In genomic region chr10:14879055-14879800, GRCh38 we compare ENCODE assay signal across 8 cellular contexts. TPM values are rescaled to one million over a fixed set of nuclear protein-coding genes. Genes with fewer than 3 reads are reported as not detected.
A peak's percentile ranks its signal among the peaks of the same experiment; 100 is the strongest.
DNase-seq lines count a peak whose midpoint lies in the region; ATAC-seq and TF ChIP-seq lines count a peak whose summit lies in the region.

No MANE protein-coding gene starts in this region.

- H2AFZ ChIP-seq in GM23338 (no peak overlapping the region), Karpas-422 (ENCODE audit: low read length) (no peak overlapping the region)

- WGBS in tibial nerve, 2 donors = 0 to 1% methylated on average over 37 to 39 of the region's 69 CpGs

- H4K20me1 ChIP-seq in GM23338 (replicated peaks; ENCODE audit: insufficient read depth) = peaks cover 25% of the 10 kb centered on the region
- H4K20me1 ChIP-seq in Karpas-422 (ENCODE audit: insufficient read depth, low read depth, low read length) = no peaks in the 10 kb centered on the region

- no peak for TF ChIP-seq POLR2A in tibial nerve (IDR thresholded peaks at IDR 0.05)

- CTCF ChIA-PET in activated CD8-positive, alpha-beta T cell treated with anti-CD3 and anti-CD28 coated beads, Interleukin-2, amount 10 ng/mL, durations not matched to agents 7 days and 5 days (lab: Charles Lee) = interaction anchor here (0.9 to 2.7 kb wide), 5 partner anchors 28 to 381 kb away, joined by 3 to 10 read pairs (median 4); partner anchors contain the start of genes CDNF, DCLRE1C, HSPA14 and MSANTD7

- POLR2A ChIA-PET in activated CD8-positive, alpha-beta T cell treated with anti-CD3 and anti-CD28 coated beads, Interleukin-2, amount 10 ng/mL, durations not matched to agents 7 days and 5 days (lab: Charles Lee) = interaction anchor here (0.8 to 3.2 kb wide), 7 partner anchors 9 to 291 kb away, joined by 3 to 24 read pairs (median 5); partner anchors contain the start of genes CDNF, DCLRE1C, HSPA14 and MEIG1

- H3K4me1 ChIP-seq in ES-I3 (ENCODE audit: insufficient read depth, low read length) (peaks cover 18% of the 10 kb centered on the region), GM23338 (ENCODE audit: insufficient read depth) (peaks cover 27% of the 10 kb centered on the region), Karpas-422 (ENCODE audit: low read length) (peaks cover 36% of the 10 kb centered on the region), tibial nerve (peaks cover 0 to 28% (median 5%) of the 10 kb centered on the region in 4 donors)

- peak; percentile 16 for ATAC-seq in GM23338
- ATAC-seq in activated CD8-positive, alpha-beta T cell treated with anti-CD3 and anti-CD28 coated beads, Interleukin-2, amount 10 ng/mL, durations not matched to agents 7 days and 5 days = peak; percentile 35
- peak; percentile 6 to 9 (median 8) for ATAC-seq in natural killer cell

- H3K9ac ChIP-seq in ES-I3 (ENCODE audit: low read depth, low read length) (peak overlapping the region; percentile 100), Karpas-422 (ENCODE audit: low read length) (peak overlapping the region; percentile 86)

- H3K4me1 Mint-ChIP-seq in GM23338 (peaks cover 36% of the 10 kb centered on the region), natural killer cell (peaks cover 26 to 28% of the 10 kb centered on the region in 2 donors)
- H3K4me1 Mint-ChIP-seq in activated CD8-positive, alpha-beta T cell treated with anti-CD3 and anti-CD28 coated beads, Interleukin-2, amount 10 ng/mL, durations not matched to agents 7 days and 5 days (ENCODE audit: low read depth) = peaks cover 48% of the 10 kb centered on the region

- peak overlapping the region; percentile 43; the same call in 1 of the 2 replicates for H3K27ac ChIP-seq in GM23338 (ENCODE audit: low read depth)
- H3K27ac ChIP-seq in Karpas-422 (ENCODE audit: low read length) = peak overlapping the region; percentile 36; the same call in 1 of the 2 replicates
- H3K27ac ChIP-seq in epithelial cell of prostate = peak overlapping the region; percentile 90
- peak overlapping the region; percentile 38 to 98 (median 94) for H3K27ac ChIP-seq in tibial nerve

- H3K27me3 Mint-ChIP-seq in GM23338 (ENCODE audit: insufficient read depth, low read depth, poor library complexity) (peaks cover 5% of the 10 kb centered on the region), natural killer cell (ENCODE audit: low read depth in 2 of 2) (no peaks in the 10 kb centered on the region)
- no peaks in the 10 kb centered on the region for H3K27me3 Mint-ChIP-seq in activated CD8-positive, alpha-beta T cell treated with anti-CD3 and anti-CD28 coated beads, Interleukin-2, amount 10 ng/mL, durations not matched to agents 7 days and 5 days (ENCODE audit: low read depth)

- H3K79me2 ChIP-seq in GM23338 (replicated peaks; ENCODE audit: insufficient read depth) = peaks cover 64% of the 10 kb centered on the region
- H3K79me2 ChIP-seq in Karpas-422 (ENCODE audit: low read length) = peaks cover 93% of the 10 kb centered on the region

- H3K27me3 ChIP-seq in GM23338 (ENCODE audit: insufficient read depth) (no peaks in the 10 kb centered on the region), Karpas-422 (ENCODE audit: low read length) (no peaks in the 10 kb centered on the region), tibial nerve (no peaks in the 10 kb centered on the region)

- no peaks in the 10 kb centered on the region for H3K9me2 ChIP-seq in GM23338 (ENCODE audit: insufficient read depth)
- H3K9me2 ChIP-seq in Karpas-422 (replicated peaks; ENCODE audit: insufficient read depth, low read length) = no peaks in the 10 kb centered on the region

- intact Hi-C loops in natural killer cell (cut with micrococcal nuclease) = loop anchor here (2.0 to 5.0 kb wide), 3 partner anchors 73 to 327 kb away; partner anchors contain the start of genes DCLRE1C and RPP38

- H3K36me3 ChIP-seq in ES-I3 (ENCODE audit: insufficient read depth, low read length) (0 out of 2 replicates have a peak, but pooled peaks cover 2% of the 10 kb centered on the region), GM23338 (ENCODE audit: insufficient read depth) (no peaks in the 10 kb centered on the region; the same call in 1 of the 2 replicates), Karpas-422 (ENCODE audit: insufficient read depth, low read length) (peaks cover 11% of the 10 kb centered on the region; the same call in 1 of the 2 replicates), tibial nerve (no peaks in the 10 kb centered on the region)

- TF ChIP-seq CTCF in GM23338 (conservative IDR thresholded peaks at IDR 0.05; ENCODE audit: low read depth in 2 of 2) (no peak), natural killer cell (IDR thresholded peaks at IDR 0.05) (no peak), tibial nerve (IDR thresholded peaks at IDR 0.05) (no peak), GM20000 (IDR thresholded peaks at IDR 0.05; ENCODE audit: extremely low read depth, missing control alignments) (no peak)

- H3K36me3 Mint-ChIP-seq in GM23338 (ENCODE audit: low read depth) = peaks cover 8% of the 10 kb centered on the region
- H3K36me3 Mint-ChIP-seq in activated CD8-positive, alpha-beta T cell treated with anti-CD3 and anti-CD28 coated beads, Interleukin-2, amount 10 ng/mL, durations not matched to agents 7 days and 5 days (ENCODE audit: low read depth) = peaks cover 40% of the 10 kb centered on the region
- no peaks in the 10 kb centered on the region for H3K36me3 Mint-ChIP-seq in natural killer cell

- peak overlapping the region; percentile 97 for H3K27ac Mint-ChIP-seq in GM23338
- peak overlapping the region; percentile 92 for H3K27ac Mint-ChIP-seq in activated CD8-positive, alpha-beta T cell treated with anti-CD3 and anti-CD28 coated beads, Interleukin-2, amount 10 ng/mL, durations not matched to agents 7 days and 5 days
- peak overlapping the region; percentile 61 to 88 for H3K27ac Mint-ChIP-seq in natural killer cell

- H3K4me2 ChIP-seq in GM23338 (peak overlapping the region; percentile 70), Karpas-422 (ENCODE audit: low read depth, low read length, poor library complexity, severe bottlenecking) (peak overlapping the region; percentile 73)

- H3K4me3 ChIP-seq in GM23338 (peak overlapping the region; percentile 73), Karpas-422 (ENCODE audit: low read length) (peak overlapping the region; percentile 83), tibial nerve (peak overlapping the region; percentile 62 to 98 (median 83))

- H3K4me3 Mint-ChIP-seq in GM23338 (peak overlapping the region; percentile 99), natural killer cell (peak overlapping the region; percentile 92)
- H3K4me3 Mint-ChIP-seq in activated CD8-positive, alpha-beta T cell treated with anti-CD3 and anti-CD28 coated beads, Interleukin-2, amount 10 ng/mL, durations not matched to agents 7 days and 5 days = peak overlapping the region; percentile 91

- H3K9me3 ChIP-seq in ES-I3 (ENCODE audit: control insufficient read depth, insufficient read depth, low read length) (no peaks in the 10 kb centered on the region), Karpas-422 (ENCODE audit: low read length) (no peaks in the 10 kb centered on the region), tibial nerve (no peaks in the 10 kb centered on the region)

- peak; percentile 52 for DNase-seq in GM23338 (ENCODE audit: low spot score)
- peak; percentile 69 for DNase-seq in Karpas-422
- peak; percentile 55 for DNase-seq in activated CD8-positive, alpha-beta T cell treated with anti-CD3 and anti-CD28 coated beads, Interleukin-2, amount 10 ng/mL, durations not matched to agents 7 days and 5 days
- DNase-seq in epithelial cell of prostate (ENCODE audit: low read depth, low spot score) = no peak
- peak; percentile 19 for DNase-seq in natural killer cell
- peak in 1 of 2 donors; percentile 12 for DNase-seq in tibial nerve (ENCODE audit: low spot score in 2 of 2)
- DNase-seq in GM20000 (ENCODE audit: low spot score) = no peak

- TF ChIP-seq EP300 in tibial nerve (IDR thresholded peaks at IDR 0.05) = no peak

- H3K9me3 Mint-ChIP-seq in GM23338 = no peaks in the 10 kb centered on the region
- H3K9me3 Mint-ChIP-seq in activated CD8-positive, alpha-beta T cell treated with anti-CD3 and anti-CD28 coated beads, Interleukin-2, amount 10 ng/mL, durations not matched to agents 7 days and 5 days (ENCODE audit: insufficient read depth) = no peaks in the 10 kb centered on the region
- no peaks in the 10 kb centered on the region for H3K9me3 Mint-ChIP-seq in natural killer cell

- H3F3A ChIP-seq in GM23338 (replicated peaks; ENCODE audit: low read depth) = no peaks in the 10 kb centered on the region

RNA-seq across cellular contexts. Expression of gene SUV39H2, which starts 0.6 kb away (rescaled TPM):
- 49.2 and 59.1 TPM in 2 replicates for total RNA-seq in GM23338 (2014; rRNA removed; shearing (Covaris generic))
- 30.4 and 33.3 TPM in 2 replicates for polyA plus RNA-seq in GM23338 (2016; fragmentation: Nextera tagmentation; extraction: Ambion mirVana)
- 15.7 and 23.8 TPM in 2 replicates for total RNA-seq in Karpas-422 (2014; rRNA removed; shearing (Covaris generic); ENCODE audit: low replicate concordance)
- 10 to 100 TPM; 34.3 to 34.6 TPM for total RNA-seq in activated CD8-positive, alpha-beta T cell treated with anti-CD3 and anti-CD28 coated beads, Interleukin-2, amount 10 ng/mL, durations not matched to agents 7 days and 5 days
- total RNA-seq in natural killer cell = 1 to 10 TPM; 3.8 to 5.4 (median 5.2) TPM
- 1 to 10 TPM; 2.2 to 4.4 (median 3.0) TPM for total RNA-seq in tibial nerve

RNA-seq across cellular contexts. Expression of gene HSPA14, which starts 41.1 kb away (rescaled TPM):
- total RNA-seq in GM23338 (2014; rRNA removed; shearing (Covaris generic)) = 32.4 and 35.8 TPM in 2 replicates
- 46.5 and 48.1 TPM in 2 replicates for polyA plus RNA-seq in GM23338 (2016; fragmentation: Nextera tagmentation; extraction: Ambion mirVana)
- total RNA-seq in Karpas-422 (2014; rRNA removed; shearing (Covaris generic); ENCODE audit: low replicate concordance) = 34.2 and 34.8 TPM in 2 replicates
- total RNA-seq in activated CD8-positive, alpha-beta T cell treated with anti-CD3 and anti-CD28 coated beads, Interleukin-2, amount 10 ng/mL, durations not matched to agents 7 days and 5 days = 10 to 100 TPM; 28.9 to 31.4 TPM
- 10 to 100 TPM; 18.9 to 25.6 (median 24.5) TPM for total RNA-seq in natural killer cell
- 10 to 100 TPM in 2 of 4 donors, 1 to 10 TPM in 2; 7.8 to 11.3 (median 10.5) TPM for total RNA-seq in tibial nerve

RNA-seq across cellular contexts. Expression of gene MSANTD7, which starts 41.1 kb away (rescaled TPM):
- total RNA-seq in GM23338 (2014; rRNA removed; shearing (Covaris generic)) = 18.7 and 19.8 TPM in 2 replicates
- polyA plus RNA-seq in GM23338 (2016; fragmentation: Nextera tagmentation; extraction: Ambion mirVana) = 4.9 and 5.3 TPM in 2 replicates
- 22.1 and 25.0 TPM in 2 replicates for total RNA-seq in Karpas-422 (2014; rRNA removed; shearing (Covaris generic); ENCODE audit: low replicate concordance)
- 10 to 100 TPM; 21.8 to 22.5 TPM for total RNA-seq in activated CD8-positive, alpha-beta T cell treated with anti-CD3 and anti-CD28 coated beads, Interleukin-2, amount 10 ng/mL, durations not matched to agents 7 days and 5 days
- total RNA-seq in natural killer cell = 10 to 100 TPM; 19.6 to 25.1 (median 24.0) TPM
- total RNA-seq in tibial nerve = 10 to 100 TPM in 1 of 4 donors, 1 to 10 TPM in 3; 6.3 to 11.5 (median 7.9) TPM

RNA-seq across cellular contexts. Expression of gene CDNF, which starts 41.4 kb away (rescaled TPM):
- 1.1 and 2.2 TPM in 2 replicates for total RNA-seq in GM23338 (2014; rRNA removed; shearing (Covaris generic))
- 0.26 and 0.77 TPM in 2 replicates for polyA plus RNA-seq in GM23338 (2016; fragmentation: Nextera tagmentation; extraction: Ambion mirVana)
- total RNA-seq in Karpas-422 (2014; rRNA removed; shearing (Covaris generic); ENCODE audit: low replicate concordance) = 1.2 and 2.2 TPM in 2 replicates
- 1 to 10 TPM in 1 of 2 experiments, under 1 TPM in 1; 0.89 to 1.2 TPM for total RNA-seq in activated CD8-positive, alpha-beta T cell treated with anti-CD3 and anti-CD28 coated beads, Interleukin-2, amount 10 ng/mL, durations not matched to agents 7 days and 5 days
- 1 to 10 TPM; 1.8 to 2.2 (median 1.9) TPM for total RNA-seq in natural killer cell
- 1 to 10 TPM in 3 of 4 donors, not detected in 1; 1.2 to 5.0 (median 4.6) TPM for total RNA-seq in tibial nerve

Comparison
In these comparisons a context has a peak if more than half of its experiments do, and no peak if none do; other contexts are left out.
1. DNase-seq: peak in GM23338 (single experiment), Karpas-422 (single experiment), activated CD8-positive, alpha-beta T cell treated with anti-CD3 and anti-CD28 coated beads, Interleukin-2, amount 10 ng/mL, durations not matched to agents 7 days and 5 days (single experiment) and natural killer cell (single experiment); none in epithelial cell of prostate (single experiment) and GM20000 (single experiment).
2. H3K27ac ChIP-seq: peak in every context shown above with its lines; median percentile 94 in tibial nerve; 90 in epithelial cell of prostate; 43 in GM23338; 36 in Karpas-422.
3. Peak in every context shown above with its lines, with median percentiles within 50 percentile points of each other: ATAC-seq, H3K4me3 ChIP-seq, H3K27ac Mint-ChIP-seq and H3K4me3 Mint-ChIP-seq.